In the genomic region with DNA sequence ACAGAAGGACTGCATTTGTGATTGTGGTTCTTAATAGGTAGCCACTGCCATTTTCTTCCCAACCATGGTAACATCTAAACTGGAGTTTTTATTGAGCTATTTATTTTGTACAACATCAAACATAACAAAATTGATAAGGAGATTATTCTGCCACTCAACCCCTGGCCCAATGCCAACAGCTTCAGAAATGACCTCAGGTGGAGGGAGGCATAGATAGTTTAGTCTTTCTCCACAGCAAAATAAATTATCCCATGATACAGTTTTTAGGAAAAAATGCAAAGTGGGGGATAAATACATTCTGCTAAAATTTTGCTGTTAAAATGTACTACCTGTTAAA, we compare ENCODE assay signal across 25 cellular contexts. TPM values are rescaled to one million over a fixed set of nuclear protein-coding genes. Genes with fewer than 3 reads are reported as not detected.
DNase-seq lines count a peak whose midpoint lies in the region; ATAC-seq and TF ChIP-seq lines count a peak whose summit lies in the region.
"Had no signal": no experiment of that assay in that cellular context is flagged by ENCODE, and none has a peak within 500 bp of the region (broad histone marks: within the 10 kb centered on the region; RNA-seq: fewer than 3 reads in every experiment).

No MANE protein-coding gene starts in this region.

- peak overlapping the region; percentile 71; the same call in 1 of the 2 replicates for H3K4me3 ChIP-seq in OCI-LY3 (ENCODE audit: low read length)
- peak overlapping the region; percentile 38 for H3K4me3 ChIP-seq in endocrine pancreas (ENCODE audit: control insufficient read depth, insufficient read depth, low read length)
- no peak overlapping the region for H3K4me3 ChIP-seq in stomach
- no peak overlapping the region for H3K4me3 ChIP-seq in foreskin fibroblast (ENCODE audit: low read depth in 1 of 2, low read length in 2 of 2)
- H3K4me3 ChIP-seq: A549, MG63 had no signal

- no peak for TF ChIP-seq EP300 in stomach (IDR thresholded peaks at IDR 0.05)

- H4K20me1 ChIP-seq in OCI-LY3 (ENCODE audit: insufficient read depth, low read length): no peaks in the 10 kb centered on the region

- H3K4me1 ChIP-seq in OCI-LY3 (ENCODE audit: low read length): peaks cover 41% of the 10 kb centered on the region
- peaks cover 7% of the 10 kb centered on the region for H3K4me1 ChIP-seq in endocrine pancreas (ENCODE audit: control insufficient read depth, insufficient read depth, low read length)
- peaks cover 0 to 7% (median 3%) of the 10 kb centered on the region in 4 donors for H3K4me1 ChIP-seq in stomach
- H3K4me1 ChIP-seq: A549 had no signal

- H3K9me3 ChIP-seq in OCI-LY3 (ENCODE audit: insufficient read depth, low read length) (no peaks in the 10 kb centered on the region), endocrine pancreas (ENCODE audit: control insufficient read depth, low read length) (no peaks in the 10 kb centered on the region), stomach (no peaks in the 10 kb centered on the region)
- H3K9me3 ChIP-seq: A549, MG63 had no signal

- H3K27ac ChIP-seq in OCI-LY3 (ENCODE audit: low read length): no peak overlapping the region
- H3K27ac ChIP-seq in stomach: no peak overlapping the region
- H3K27ac ChIP-seq: A549, HL-60, RWPE1 had no signal

- intact Hi-C loops in stomach (cut with DNase I; ENCODE audit: low total_unique reads): no loop called here

- H3K36me3 ChIP-seq in OCI-LY3 (replicated peaks; ENCODE audit: low read depth, low read length) (no peaks in the 10 kb centered on the region), endocrine pancreas (ENCODE audit: control insufficient read depth, insufficient read depth, low read length) (no peaks in the 10 kb centered on the region), stomach (no peaks in the 10 kb centered on the region)
- H3K36me3 ChIP-seq: MG63 had no signal

- TF ChIP-seq POLR2A in stomach (IDR thresholded peaks at IDR 0.05): no peak

- DNase-seq in NCI-H510A treated with DMSO at 0.1 percent for 48 hours (lab: John Stamatoyannopoulos, UW) (peak; percentile 10), NCI-H510A (lab: John Stamatoyannopoulos, UW) (no peak), stomach (peak; percentile 30), foreskin fibroblast (no peak)
- DNase-seq: CD4-positive, alpha-beta memory T cell; DMS79 treated with DMSO at 0.1 percent for 48 hours; H9; IMR-90; Kasumi-1; MG63; NCI-H1092; NCI-H1694 treated with DMSO at 0.1 percent for 48 hours; NCI-H345; NCI-H526 treated with DMSO at 0.1 percent for 48 hours; PC-3; SIG-M5; T-helper 1 cell had no signal

- ATAC-seq in GM19035 (IDR thresholded peaks at IDR 0.05; ENCODE audit: unreplicated experiment): no peak
- no peak for ATAC-seq in GM18907 (IDR thresholded peaks at IDR 0.05; ENCODE audit: unreplicated experiment)
- ATAC-seq: A549 had no signal

- H3K9ac ChIP-seq in OCI-LY3 (ENCODE audit: low read length): no peak overlapping the region
- no peak overlapping the region for H3K9ac ChIP-seq in endocrine pancreas (ENCODE audit: control insufficient read depth, insufficient read depth, low read length)

- peak overlapping the region; percentile 88 for H2AFZ ChIP-seq in OCI-LY3 (ENCODE audit: low read depth, low read length)

- no peaks in the 10 kb centered on the region for H3K79me2 ChIP-seq in OCI-LY3 (ENCODE audit: low read length)

- TF ChIP-seq CTCF in OCI-LY3 (IDR thresholded peaks at IDR 0.05; ENCODE audit: low read depth, low read length) (no peak), stomach (IDR thresholded peaks at IDR 0.05) (no peak), foreskin fibroblast (IDR thresholded peaks at IDR 0.05; ENCODE audit: low read depth, low read length) (no peak)

- peak overlapping the region; percentile 84 for H3K4me2 ChIP-seq in OCI-LY3 (ENCODE audit: low read length)
- H3K4me2 ChIP-seq: A549 had no signal

- H3K27me3 ChIP-seq in OCI-LY3 (ENCODE audit: low read depth, low read length) (no peaks in the 10 kb centered on the region), endocrine pancreas (ENCODE audit: control insufficient read depth, insufficient read depth, low read length) (no peaks in the 10 kb centered on the region), stomach (no peaks in the 10 kb centered on the region)
- H3K27me3 ChIP-seq: MG63 had no signal

RNA-seq across cellular contexts. Expression of gene LRRTM3, which starts 57.6 kb away (rescaled TPM):
- under 1 TPM in 1 of 5 donors, not detected in 4; 0.18 TPM for total RNA-seq in stomach
- polyA plus RNA-seq in stomach: not detected
- total RNA-seq: CD4-positive, alpha-beta memory T cell had no signal
- polyA plus RNA-seq: A549; BJ; CD4-positive, alpha-beta memory T cell; IMR-90 had no signal

Comparison
In these comparisons a context has a peak if more than half of its experiments do, and no peak if none do; other contexts are left out.
1. DNase-seq: peak in NCI-H510A treated with DMSO at 0.1 percent for 48 hours (single experiment) and stomach (single experiment); none in NCI-H510A (single experiment) and foreskin fibroblast (0 of 2).
2. H3K4me3 ChIP-seq: peak in OCI-LY3 (single experiment) and endocrine pancreas (single experiment); none in stomach (0 of 4) and foreskin fibroblast (0 of 2).